1 cellular context compared by ENCODE assay signal in genomic region chr3:115518100-115518852, GRCh38.
TF ChIP-seq lines count a peak whose summit lies in the region.

No MANE protein-coding gene starts in this region.

TF ChIP-seq in HEK293, 187 proteins besides CTCF, POLR2A, EP300 and RAD21 (continued from another document and continues in another):
- TF ChIP-seq ELK4 (IDR thresholded peaks at IDR 0.05; ENCODE audit: borderline replicate concordance, low read depth, low read length) (no peak), KLF8 (tag by site-specific recombination; IDR thresholded peaks at IDR 0.05) (peak; percentile 70; the same call in 1 of the 2 replicates), ZNF510 (tag by site-specific recombination; IDR thresholded peaks at IDR 0.05; ENCODE audit: insufficient replicate concordance) (peak; percentile 14), PRDM2 (tag by site-specific recombination; IDR thresholded peaks at IDR 0.05; ENCODE audit: borderline replicate concordance) (no peak), ZNF639 (tag by site-specific recombination; IDR thresholded peaks at IDR 0.05) (peak; percentile 88), ZNF214 (tag by site-specific recombination; IDR thresholded peaks at IDR 0.05; ENCODE audit: borderline replicate concordance) (no peak), SP3 (tag by site-specific recombination; IDR thresholded peaks at IDR 0.05) (0 out of 2 replicates have a peak, but pooled peaks have one; percentile 26), ZNF776 (tag by site-specific recombination; IDR thresholded peaks at IDR 0.05; ENCODE audit: borderline replicate concordance) (no peak), ZNF24 (tag by site-specific recombination; IDR thresholded peaks at IDR 0.05) (peak; percentile 85), ZNF843 (tag by site-specific recombination; IDR thresholded peaks at IDR 0.05) (peak; percentile 88), ZNF184 (tag by site-specific recombination; IDR thresholded peaks at IDR 0.05) (peak; percentile 82; the same call in 1 of the 2 replicates), ZNF529 (tag by site-specific recombination; IDR thresholded peaks at IDR 0.05; ENCODE audit: insufficient replicate concordance) (no peak), SP7 (tag by site-specific recombination; IDR thresholded peaks at IDR 0.05) (peak; percentile 94), ZBTB21 (tag by site-specific recombination; IDR thresholded peaks at IDR 0.05) (peak; percentile 91), ZNF18 (tag by site-specific recombination; IDR thresholded peaks at IDR 0.05) (no peak), ZNF48 (tag by site-specific recombination; IDR thresholded peaks at IDR 0.05) (no peak), HIC1 (tag by site-specific recombination; IDR thresholded peaks at IDR 0.05) (peak; percentile 87), ZNF302 (tag by site-specific recombination; IDR thresholded peaks at IDR 0.05; ENCODE audit: low read depth) (no peak), ZNF658 (tag by site-specific recombination; IDR thresholded peaks at IDR 0.05) (no peak), ZNF121 (tag by site-specific recombination; IDR thresholded peaks at IDR 0.05) (no peak), PRDM1 (tag by site-specific recombination; IDR thresholded peaks at IDR 0.05) (peak; percentile 82), ZNF623 (tag by site-specific recombination; IDR thresholded peaks at IDR 0.05) (no peak), ZNF335 (tag by site-specific recombination; conservative IDR thresholded peaks at IDR 0.05) (0 out of 2 replicates have a peak, but pooled peaks have one; percentile 19), SP2 (tag by site-specific recombination; IDR thresholded peaks at IDR 0.05) (peak; percentile 19; the same call in 1 of the 2 replicates), ZNF324 (tag by site-specific recombination; IDR thresholded peaks at IDR 0.05) (peak; percentile 57; the same call in 1 of the 2 replicates), ZNF660 (tag by site-specific recombination; IDR thresholded peaks at IDR 0.05) (peak; percentile 95), ZSCAN23 (tag by site-specific recombination; IDR thresholded peaks at IDR 0.05) (0 out of 2 replicates have a peak, but pooled peaks have one; percentile 35), ATF2 (tag by site-specific recombination; IDR thresholded peaks at IDR 0.05; ENCODE audit: low read depth) (peak; percentile 76), ZBTB1 (tag by site-specific recombination; IDR thresholded peaks at IDR 0.05) (0 out of 2 replicates have a peak, but pooled peaks have one; percentile 50), ZEB2 (tag by site-specific recombination; IDR thresholded peaks at IDR 0.05) (peak; percentile 92), HOXC10 (CRISPR knock-in tag; IDR thresholded peaks at IDR 0.05) (no peak), ZSCAN30 (tag by site-specific recombination; IDR thresholded peaks at IDR 0.05) (no peak), PATZ1 (tag by site-specific recombination; IDR thresholded peaks at IDR 0.05) (peak; percentile 47; the same call in 1 of the 2 replicates), KLF10 (tag by site-specific recombination; IDR thresholded peaks at IDR 0.05) (peak; percentile 75), ZNF76 (tag by site-specific recombination; IDR thresholded peaks at IDR 0.05; ENCODE audit: borderline replicate concordance, low read depth) (peak; percentile 52; the same call in 1 of the 2 replicates), OSR2 (tag by site-specific recombination; IDR thresholded peaks at IDR 0.05) (peak; percentile 38; the same call in 1 of the 2 replicates), ZSCAN4 (tag by site-specific recombination; IDR thresholded peaks at IDR 0.05) (0 out of 2 replicates have a peak, but pooled peaks have one; percentile 20), ZNF785 (tag by site-specific recombination; IDR thresholded peaks at IDR 0.05) (no peak), ZNF501 (tag by site-specific recombination; IDR thresholded peaks at IDR 0.05) (peak; percentile 74; the same call in 1 of the 2 replicates)
